14 cellular contexts compared by ENCODE assay signal in genomic region chr4:155615054-155615887, GRCh38. TPM values are rescaled to one million over a fixed set of nuclear protein-coding genes. Genes with fewer than 3 reads are reported as not detected.
DNase-seq lines count a peak whose midpoint lies in the region; ATAC-seq lines count a peak whose summit lies in the region.
"Had no signal": no experiment of that assay in that cellular context is flagged by ENCODE, and none has a peak within 500 bp of the region (broad histone marks: within the 10 kb centered on the region; RNA-seq: fewer than 3 reads in every experiment).

No MANE protein-coding gene starts in this region.

- WGBS in trophoblast cell (ENCODE audit: extremely low coverage, insufficient coverage, insufficient read length), result 100% methylated on average over 2 of the region's 4 CpGs

- no peaks in the 10 kb centered on the region for H3K9me3 ChIP-seq in trophoblast cell (ENCODE audit: insufficient read depth, low read depth, low read length)
- H3K9me3 ChIP-seq: breast epithelium, right lobe of liver, SJSA1 had no signal

- no peak overlapping the region for H3K14ac ChIP-seq in trophoblast cell (ENCODE audit: low read length)

- H3K27me3 ChIP-seq in trophoblast cell (ENCODE audit: insufficient read depth, low read length), result no peaks in the 10 kb centered on the region
- H3K27me3 ChIP-seq: breast epithelium, right lobe of liver, SJSA1 had no signal

- H2BK5ac ChIP-seq in trophoblast cell (ENCODE audit: low read depth, low read length, poor library complexity), result no peak overlapping the region

- no peaks in the 10 kb centered on the region for H3K79me2 ChIP-seq in trophoblast cell (ENCODE audit: control insufficient read depth, insufficient read depth, low read length, poor library complexity)

- ATAC-seq in GM18868 (IDR thresholded peaks at IDR 0.05; ENCODE audit: unreplicated experiment) (peak; percentile 50), GM21717 (IDR thresholded peaks at IDR 0.05; ENCODE audit: unreplicated experiment) (peak; percentile 48)
- ATAC-seq: right lobe of liver had no signal

- DNase-seq in MV-4-11 (lab: John Stamatoyannopoulos, UW), result peak; percentile 4
- no peak for DNase-seq in trophoblast cell
- DNase-seq in ecto neural progenitor cell (ENCODE audit: low spot score), result no peak
- DNase-seq in AG08395 (ENCODE audit: low spot score), result no peak
- no peak for DNase-seq in iPS-NIHi11 (ENCODE audit: low spot score)
- DNase-seq: activated CD8-positive, alpha-beta memory T cell treated with anti-CD3 and anti-CD28 coated beads for 24 hours; activated naive CD4-positive, alpha-beta T cell; NCI-H2107; nephron progenitor cell; right lobe of liver had no signal

- no peak overlapping the region for H3K4me3 ChIP-seq in trophoblast cell (ENCODE audit: low read depth, low read length)
- H3K4me3 ChIP-seq: breast epithelium, right lobe of liver, SJSA1 had no signal

- H3K27ac ChIP-seq in trophoblast cell (ENCODE audit: low read depth, low read length), result peak overlapping the region; percentile 64
- H3K27ac ChIP-seq: breast epithelium, right lobe of liver, SJSA1 had no signal

- H3K23ac ChIP-seq in trophoblast cell (ENCODE audit: low read length), result no peak overlapping the region

- no peak overlapping the region for H3K9ac ChIP-seq in trophoblast cell (ENCODE audit: low read length)

- H4K8ac ChIP-seq in trophoblast cell (ENCODE audit: low read depth, low read length), result no peak overlapping the region

- H4K12ac ChIP-seq in trophoblast cell (ENCODE audit: low read depth, low read length), result no peak overlapping the region

- peak overlapping the region; percentile 91 for H2BK120ac ChIP-seq in trophoblast cell (ENCODE audit: insufficient read depth, low read length, poor library complexity)

- peak overlapping the region; percentile 13 for H2BK12ac ChIP-seq in trophoblast cell (ENCODE audit: low read length)

- no peak overlapping the region for H3K4ac ChIP-seq in trophoblast cell (ENCODE audit: low read depth, low read length)

- H3K4me1 ChIP-seq in trophoblast cell (ENCODE audit: control insufficient read depth in 1 of 2, insufficient read depth in 2 of 2, low read length in 2 of 2), result no peaks in the 10 kb centered on the region
- H3K4me1 ChIP-seq: right lobe of liver, SJSA1 had no signal

- peaks cover 6% of the 10 kb centered on the region for H3K79me1 ChIP-seq in trophoblast cell (ENCODE audit: low read length)

- no peak overlapping the region for H4K91ac ChIP-seq in trophoblast cell (ENCODE audit: low read depth, low read length)

- H3K4me2 ChIP-seq in trophoblast cell (ENCODE audit: low read length), result no peak overlapping the region

- no peak overlapping the region for H3K18ac ChIP-seq in trophoblast cell (ENCODE audit: low read length)

- H2AFZ ChIP-seq in trophoblast cell (ENCODE audit: insufficient read depth, low read length, poor library complexity), result no peak overlapping the region

- no peak overlapping the region for H2AK5ac ChIP-seq in trophoblast cell (ENCODE audit: low read length)

- H3K36me3 ChIP-seq in trophoblast cell (ENCODE audit: control insufficient read depth in 1 of 2, insufficient read depth in 2 of 2, low read length in 2 of 2), result no peaks in the 10 kb centered on the region
- H3K36me3 ChIP-seq: breast epithelium, right lobe of liver, SJSA1 had no signal

RNA-seq across cellular contexts. Expression of gene GUCY1A1, which starts 51.4 kb away (rescaled TPM):
- 24.7 and 25.9 TPM in 2 replicates for polyA plus RNA-seq in trophoblast cell (2013)
